ENCODE assay signal across 8 cellular contexts in the genomic region with DNA sequence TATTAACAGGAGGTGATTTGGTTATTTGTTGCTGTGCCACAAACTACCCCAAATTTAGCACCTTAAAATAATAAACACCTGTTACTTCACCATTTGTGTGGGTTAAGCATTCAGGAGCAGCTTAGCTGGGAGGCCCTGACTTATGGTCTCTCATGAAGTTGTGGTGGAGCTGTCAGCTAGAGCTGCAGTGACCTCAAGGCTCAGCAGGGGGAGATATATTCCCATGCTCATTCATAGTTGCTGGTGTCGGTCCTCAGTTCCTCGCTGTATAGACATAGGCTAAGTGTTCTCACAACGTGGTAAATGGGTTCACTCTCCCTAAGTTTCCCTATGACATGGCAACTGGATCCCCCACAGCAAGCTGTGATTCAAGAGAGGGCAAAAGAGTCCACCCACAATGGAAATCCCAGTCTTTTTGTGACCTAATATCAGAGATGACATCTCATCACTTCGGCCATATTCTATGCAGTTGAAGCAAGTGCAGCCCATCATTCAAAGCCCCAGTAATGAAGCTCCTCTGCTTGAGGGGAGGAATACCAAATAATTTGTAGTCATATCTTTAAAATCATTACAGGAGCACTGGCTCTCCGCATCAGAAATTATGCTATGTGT. TPM values are rescaled to one million over a fixed set of nuclear protein-coding genes. Genes with fewer than 3 reads are reported as not detected.
DNase-seq lines count a peak whose midpoint lies in the region; ATAC-seq, FAIRE-seq and TF ChIP-seq lines count a peak whose summit lies in the region.

No MANE protein-coding gene starts in this region.

- H3K4me3 ChIP-seq in cardiac muscle cell: no peak overlapping the region
- H3K4me3 ChIP-seq in ascending aorta: no peak overlapping the region
- H3K4me3 ChIP-seq in kidney (ENCODE audit: low read length in 2 of 2): no peak overlapping the region

- no peaks in the 10 kb centered on the region for H3K36me3 Mint-ChIP-seq in activated T-helper 17 cell treated with anti-CD3 and anti-CD28 coated beads, Interleukin-2, amount 50 U/mL, for 72 hours (ENCODE audit: low read depth)

- no peaks in the 10 kb centered on the region for H3K27me3 Mint-ChIP-seq in activated T-helper 17 cell treated with anti-CD3 and anti-CD28 coated beads, Interleukin-2, amount 50 U/mL, for 72 hours

- intact Hi-C loops in Right ventricle myocardium inferior (cut with DNase I): no loop called here
- intact Hi-C loops in ascending aorta (cut with DNase I): loop anchor here (5.0 kb wide), 1 partner anchor 259 kb away; no protein-coding TSS in a partner anchor
- intact Hi-C loops in kidney (cut with DNase I): no loop called here

- H3K27ac Mint-ChIP-seq in activated T-helper 17 cell treated with anti-CD3 and anti-CD28 coated beads, Interleukin-2, amount 50 U/mL, for 72 hours: no peak overlapping the region

- H3K4me3 Mint-ChIP-seq in activated T-helper 17 cell treated with anti-CD3 and anti-CD28 coated beads, Interleukin-2, amount 50 U/mL, for 72 hours: no peak overlapping the region

- H3K36me3 ChIP-seq in cardiac muscle cell (no peaks in the 10 kb centered on the region), ascending aorta (no peaks in the 10 kb centered on the region), kidney (ENCODE audit: control insufficient read depth in 1 of 2, insufficient read depth in 2 of 2, low read length in 2 of 2) (no peaks in the 10 kb centered on the region)

- H3K9ac ChIP-seq in kidney (ENCODE audit: low read length in 2 of 2): no peak overlapping the region

- no peaks in the 10 kb centered on the region for H3K9me3 Mint-ChIP-seq in activated T-helper 17 cell treated with anti-CD3 and anti-CD28 coated beads, Interleukin-2, amount 50 U/mL, for 72 hours

- H3K27ac ChIP-seq in cardiac muscle cell: no peak overlapping the region
- no peak overlapping the region for H3K27ac ChIP-seq in ascending aorta
- no peak overlapping the region for H3K27ac ChIP-seq in kidney (ENCODE audit: low read depth in 2 of 2, low read length in 2 of 2)

- TF ChIP-seq CTCF in cardiac muscle cell (IDR thresholded peaks at IDR 0.05; ENCODE audit: low read depth, low read length): peak; percentile 49
- TF ChIP-seq CTCF in ascending aorta (IDR thresholded peaks at IDR 0.05): peak in 2 of 3 experiments; percentile 26 to 34
- TF ChIP-seq CTCF in kidney (IDR thresholded peaks at IDR 0.05; ENCODE audit: borderline replicate concordance, extremely low read depth, insufficient read depth): peak; percentile 63

- no peaks in the 10 kb centered on the region for H3K4me1 Mint-ChIP-seq in activated T-helper 17 cell treated with anti-CD3 and anti-CD28 coated beads, Interleukin-2, amount 50 U/mL, for 72 hours

- DNase-seq in cardiac muscle cell (ENCODE audit: low read depth in 1 of 2, low spot score in 1 of 2) (peak; percentile 29 to 76), Right ventricle myocardium inferior (ENCODE audit: missing footprints) (no peak), NCI-H748 treated with DMSO at 0.1 percent for 48 hours (lab: John Stamatoyannopoulos, UW) (peak; percentile 2), ascending aorta (ENCODE audit: low spot score in 2 of 2) (no peak), kidney (no peak)
- DNase-seq in stimulated activated naive CD8-positive, alpha-beta T cell treated with anti-CD3 and anti-CD28 coated beads, Interleukin-15, Interleukin-2, amounts not matched to agents 100 U/mL and 50 U/mL, for 24 hours: peak; percentile 24

- FAIRE-seq in kidney (lab: Jason Lieb, UNC): no peak

- ATAC-seq in Right ventricle myocardium inferior (no peak), HG02884 (IDR thresholded peaks at IDR 0.05; ENCODE audit: unreplicated experiment) (peak; percentile 60)
- peak; percentile 49 for ATAC-seq in stimulated activated naive CD8-positive, alpha-beta T cell treated with anti-CD3 and anti-CD28 coated beads, Interleukin-15, Interleukin-2, amounts not matched to agents 100 U/mL and 50 U/mL, for 24 hours
- ATAC-seq in activated T-helper 17 cell treated with anti-CD3 and anti-CD28 coated beads, Interleukin-2, amount 50 U/mL, for 72 hours (replicated peaks): no peak

- H3K9me3 ChIP-seq in cardiac muscle cell (ENCODE audit: low read depth): no peaks in the 10 kb centered on the region
- no peaks in the 10 kb centered on the region for H3K9me3 ChIP-seq in ascending aorta
- no peaks in the 10 kb centered on the region for H3K9me3 ChIP-seq in kidney (ENCODE audit: control insufficient read depth in 1 of 2, low read length in 2 of 2)

- H3K4me1 ChIP-seq in cardiac muscle cell (ENCODE audit: low read depth): no peaks in the 10 kb centered on the region
- H3K4me1 ChIP-seq in ascending aorta: no peaks in the 10 kb centered on the region
- no peaks in the 10 kb centered on the region for H3K4me1 ChIP-seq in kidney (ENCODE audit: control insufficient read depth in 1 of 2, insufficient read depth in 1 of 2, low read depth in 1 of 2, low read length in 2 of 2)

- H3K27me3 ChIP-seq in cardiac muscle cell: peaks cover 5% of the 10 kb centered on the region
- no peaks in the 10 kb centered on the region for H3K27me3 ChIP-seq in ascending aorta

RNA-seq across cellular contexts. Expression of a gene that starts 41.1 kb away (rescaled TPM):
- not detected in 2 replicates for total RNA-seq in cardiac muscle cell
- 0.60 and 0.82 TPM in 2 replicates for polyA plus RNA-seq in cardiac muscle cell
- not detected for total RNA-seq in Right ventricle myocardium inferior
- not detected for total RNA-seq in ascending aorta
- not detected for total RNA-seq in kidney
- not detected for polyA plus RNA-seq in kidney (ENCODE audit: insufficient read depth, low read depth, low replicate concordance)
- not detected for total RNA-seq in activated T-helper 17 cell treated with anti-CD3 and anti-CD28 coated beads, Interleukin-2, amount 50 U/mL, for 72 hours

RNA-seq across cellular contexts. Expression of a gene that starts 41.6 kb away (rescaled TPM):
- total RNA-seq in cardiac muscle cell: not detected in 2 replicates
- polyA plus RNA-seq in cardiac muscle cell: not detected in 2 replicates
- not detected for total RNA-seq in Right ventricle myocardium inferior
- not detected for total RNA-seq in ascending aorta
- total RNA-seq in kidney: not detected
- not detected for polyA plus RNA-seq in kidney (ENCODE audit: insufficient read depth, low read depth, low replicate concordance)
- not detected for total RNA-seq in activated T-helper 17 cell treated with anti-CD3 and anti-CD28 coated beads, Interleukin-2, amount 50 U/mL, for 72 hours

RNA-seq across cellular contexts. Expression of a gene that starts 57.4 kb away (rescaled TPM):
- total RNA-seq in cardiac muscle cell (15.2 and 24.2 TPM in 2 replicates), Right ventricle myocardium inferior (14.6 TPM), ascending aorta (8.0 TPM), kidney (9.9 TPM)
- polyA plus RNA-seq in cardiac muscle cell (17.0 and 26.3 TPM in 2 replicates), kidney (ENCODE audit: insufficient read depth, low read depth, low replicate concordance) (12.5 TPM)
- 1 to 10 TPM; 8.2 to 9.7 TPM for total RNA-seq in activated T-helper 17 cell treated with anti-CD3 and anti-CD28 coated beads, Interleukin-2, amount 50 U/mL, for 72 hours

Comparison
In these comparisons a context has a peak if more than half of its experiments do, and no peak if none do; other contexts are left out.
1. DNase-seq: peak in cardiac muscle cell (2 of 2), NCI-H748 treated with DMSO at 0.1 percent for 48 hours (single experiment) and stimulated activated naive CD8-positive, alpha-beta T cell treated with anti-CD3 and anti-CD28 coated beads, Interleukin-15, Interleukin-2, amounts not matched to agents 100 U/mL and 50 U/mL, for 24 hours (single experiment); none in Right ventricle myocardium inferior (single experiment), ascending aorta (0 of 2) and kidney (single experiment).
2. ATAC-seq: peak in HG02884 (single experiment) and stimulated activated naive CD8-positive, alpha-beta T cell treated with anti-CD3 and anti-CD28 coated beads, Interleukin-15, Interleukin-2, amounts not matched to agents 100 U/mL and 50 U/mL, for 24 hours (single experiment); none in Right ventricle myocardium inferior (single experiment) and activated T-helper 17 cell treated with anti-CD3 and anti-CD28 coated beads, Interleukin-2, amount 50 U/mL, for 72 hours (single experiment).
3. Peak in every context shown above with its lines, with median percentiles within 50 percentile points of each other: CTCF ChIP-seq.